Comparison of ENCODE assay signal across 2 cellular contexts in genomic region chr15:47582283-47582682, GRCh38.
TF ChIP-seq lines count a peak whose summit lies in the region.

No MANE protein-coding gene starts in this region.

TF ChIP-seq in GM23338, 12 proteins besides CTCF, POLR2A, EP300 and RAD21 (continued from another document):
- TF ChIP-seq, protein P1, sequence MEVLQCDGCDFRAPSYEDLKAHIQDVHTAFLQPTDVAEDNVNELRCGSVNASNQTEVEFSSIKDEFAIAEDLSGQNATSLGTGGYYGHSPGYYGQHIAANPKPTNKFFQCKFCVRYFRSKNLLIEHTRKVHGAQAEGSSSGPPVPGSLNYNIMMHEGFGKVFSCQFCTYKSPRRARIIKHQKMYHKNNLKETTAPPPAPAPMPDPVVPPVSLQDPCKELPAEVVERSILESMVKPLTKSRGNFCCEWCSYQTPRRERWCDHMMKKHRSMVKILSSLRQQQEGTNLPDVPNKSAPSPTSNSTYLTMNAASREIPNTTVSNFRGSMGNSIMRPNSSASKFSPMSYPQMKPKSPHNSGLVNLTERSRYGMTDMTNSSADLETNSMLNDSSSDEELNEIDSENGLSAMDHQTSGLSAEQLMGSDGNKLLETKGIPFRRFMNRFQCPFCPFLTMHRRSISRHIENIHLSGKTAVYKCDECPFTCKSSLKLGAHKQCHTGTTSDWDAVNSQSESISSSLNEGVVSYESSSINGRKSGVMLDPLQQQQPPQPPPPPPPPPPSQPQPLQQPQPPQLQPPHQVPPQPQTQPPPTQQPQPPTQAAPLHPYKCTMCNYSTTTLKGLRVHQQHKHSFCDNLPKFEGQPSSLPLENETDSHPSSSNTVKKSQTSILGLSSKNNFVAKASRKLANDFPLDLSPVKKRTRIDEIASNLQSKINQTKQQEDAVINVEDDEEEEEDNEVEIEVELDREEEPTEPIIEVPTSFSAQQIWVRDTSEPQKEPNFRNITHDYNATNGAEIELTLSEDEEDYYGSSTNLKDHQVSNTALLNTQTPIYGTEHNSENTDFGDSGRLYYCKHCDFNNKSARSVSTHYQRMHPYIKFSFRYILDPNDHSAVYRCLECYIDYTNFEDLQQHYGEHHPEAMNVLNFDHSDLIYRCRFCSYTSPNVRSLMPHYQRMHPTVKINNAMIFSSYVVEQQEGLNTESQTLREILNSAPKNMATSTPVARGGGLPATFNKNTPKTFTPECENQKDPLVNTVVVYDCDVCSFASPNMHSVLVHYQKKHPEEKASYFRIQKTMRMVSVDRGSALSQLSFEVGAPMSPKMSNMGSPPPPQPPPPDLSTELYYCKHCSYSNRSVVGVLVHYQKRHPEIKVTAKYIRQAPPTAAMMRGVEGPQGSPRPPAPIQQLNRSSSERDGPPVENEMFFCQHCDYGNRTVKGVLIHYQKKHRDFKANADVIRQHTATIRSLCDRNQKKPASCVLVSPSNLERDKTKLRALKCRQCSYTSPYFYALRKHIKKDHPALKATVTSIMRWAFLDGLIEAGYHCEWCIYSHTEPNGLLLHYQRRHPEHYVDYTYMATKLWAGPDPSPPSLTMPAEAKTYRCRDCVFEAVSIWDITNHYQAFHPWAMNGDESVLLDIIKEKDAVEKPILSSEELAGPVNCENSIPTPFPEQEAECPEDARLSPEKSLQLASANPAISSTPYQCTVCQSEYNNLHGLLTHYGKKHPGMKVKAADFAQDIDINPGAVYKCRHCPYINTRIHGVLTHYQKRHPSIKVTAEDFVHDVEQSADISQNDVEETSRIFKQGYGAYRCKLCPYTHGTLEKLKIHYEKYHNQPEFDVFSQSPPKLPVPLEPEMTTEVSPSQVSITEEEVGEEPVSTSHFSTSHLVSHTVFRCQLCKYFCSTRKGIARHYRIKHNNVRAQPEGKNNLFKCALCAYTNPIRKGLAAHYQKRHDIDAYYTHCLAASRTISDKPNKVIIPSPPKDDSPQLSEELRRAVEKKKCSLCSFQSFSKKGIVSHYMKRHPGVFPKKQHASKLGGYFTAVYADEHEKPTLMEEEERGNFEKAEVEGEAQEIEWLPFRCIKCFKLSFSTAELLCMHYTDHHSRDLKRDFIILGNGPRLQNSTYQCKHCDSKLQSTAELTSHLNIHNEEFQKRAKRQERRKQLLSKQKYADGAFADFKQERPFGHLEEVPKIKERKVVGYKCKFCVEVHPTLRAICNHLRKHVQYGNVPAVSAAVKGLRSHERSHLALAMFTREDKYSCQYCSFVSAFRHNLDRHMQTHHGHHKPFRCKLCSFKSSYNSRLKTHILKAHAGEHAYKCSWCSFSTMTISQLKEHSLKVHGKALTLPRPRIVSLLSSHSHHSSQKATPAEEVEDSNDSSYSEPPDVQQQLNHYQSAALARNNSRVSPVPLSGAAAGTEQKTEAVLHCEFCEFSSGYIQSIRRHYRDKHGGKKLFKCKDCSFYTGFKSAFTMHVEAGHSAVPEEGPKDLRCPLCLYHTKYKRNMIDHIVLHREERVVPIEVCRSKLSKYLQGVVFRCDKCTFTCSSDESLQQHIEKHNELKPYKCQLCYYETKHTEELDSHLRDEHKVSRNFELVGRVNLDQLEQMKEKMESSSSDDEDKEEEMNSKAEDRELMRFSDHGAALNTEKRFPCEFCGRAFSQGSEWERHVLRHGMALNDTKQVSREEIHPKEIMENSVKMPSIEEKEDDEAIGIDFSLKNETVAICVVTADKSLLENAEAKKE (CRISPR knock-in tag; IDR thresholded peaks at IDR 0.05): no peak
- no peak for TF ChIP-seq CREB1 (CRISPR knock-in tag; IDR thresholded peaks at IDR 0.05; ENCODE audit: low read depth)
- TF ChIP-seq EZH2phosphoT487 (IDR thresholded peaks at IDR 0.05; ENCODE audit: unreplicated experiment): no peak
- no peak for TF ChIP-seq STAT1 (IDR thresholded peaks at IDR 0.05; ENCODE audit: unreplicated experiment)
TF ChIP-seq in GM23338: peak in this region for 0.

TF ChIP-seq in WTC11, 78 proteins besides CTCF, POLR2A, EP300 and RAD21 (continued from another document):
- TF ChIP-seq E2F5 (CRISPR knock-in tag; IDR thresholded peaks at IDR 0.05): no peak
- no peak for TF ChIP-seq ZNF138 (CRISPR knock-in tag; conservative IDR thresholded peaks at IDR 0.05)
- TF ChIP-seq, protein P2, sequence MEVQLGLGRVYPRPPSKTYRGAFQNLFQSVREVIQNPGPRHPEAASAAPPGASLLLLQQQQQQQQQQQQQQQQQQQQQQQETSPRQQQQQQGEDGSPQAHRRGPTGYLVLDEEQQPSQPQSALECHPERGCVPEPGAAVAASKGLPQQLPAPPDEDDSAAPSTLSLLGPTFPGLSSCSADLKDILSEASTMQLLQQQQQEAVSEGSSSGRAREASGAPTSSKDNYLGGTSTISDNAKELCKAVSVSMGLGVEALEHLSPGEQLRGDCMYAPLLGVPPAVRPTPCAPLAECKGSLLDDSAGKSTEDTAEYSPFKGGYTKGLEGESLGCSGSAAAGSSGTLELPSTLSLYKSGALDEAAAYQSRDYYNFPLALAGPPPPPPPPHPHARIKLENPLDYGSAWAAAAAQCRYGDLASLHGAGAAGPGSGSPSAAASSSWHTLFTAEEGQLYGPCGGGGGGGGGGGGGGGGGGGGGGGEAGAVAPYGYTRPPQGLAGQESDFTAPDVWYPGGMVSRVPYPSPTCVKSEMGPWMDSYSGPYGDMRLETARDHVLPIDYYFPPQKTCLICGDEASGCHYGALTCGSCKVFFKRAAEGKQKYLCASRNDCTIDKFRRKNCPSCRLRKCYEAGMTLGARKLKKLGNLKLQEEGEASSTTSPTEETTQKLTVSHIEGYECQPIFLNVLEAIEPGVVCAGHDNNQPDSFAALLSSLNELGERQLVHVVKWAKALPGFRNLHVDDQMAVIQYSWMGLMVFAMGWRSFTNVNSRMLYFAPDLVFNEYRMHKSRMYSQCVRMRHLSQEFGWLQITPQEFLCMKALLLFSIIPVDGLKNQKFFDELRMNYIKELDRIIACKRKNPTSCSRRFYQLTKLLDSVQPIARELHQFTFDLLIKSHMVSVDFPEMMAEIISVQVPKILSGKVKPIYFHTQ (CRISPR knock-in tag; IDR thresholded peaks at IDR 0.05): no peak
- no peak for TF ChIP-seq ZNF425 (CRISPR knock-in tag; conservative IDR thresholded peaks at IDR 0.05)
- TF ChIP-seq, protein P3, sequence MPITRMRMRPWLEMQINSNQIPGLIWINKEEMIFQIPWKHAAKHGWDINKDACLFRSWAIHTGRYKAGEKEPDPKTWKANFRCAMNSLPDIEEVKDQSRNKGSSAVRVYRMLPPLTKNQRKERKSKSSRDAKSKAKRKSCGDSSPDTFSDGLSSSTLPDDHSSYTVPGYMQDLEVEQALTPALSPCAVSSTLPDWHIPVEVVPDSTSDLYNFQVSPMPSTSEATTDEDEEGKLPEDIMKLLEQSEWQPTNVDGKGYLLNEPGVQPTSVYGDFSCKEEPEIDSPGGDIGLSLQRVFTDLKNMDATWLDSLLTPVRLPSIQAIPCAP (CRISPR knock-in tag; IDR thresholded peaks at IDR 0.05): no peak
- TF ChIP-seq ZNF281 (CRISPR knock-in tag; IDR thresholded peaks at IDR 0.05): no peak
